Comparison of ENCODE assay signal across 17 cellular contexts in genomic region chr11:889261-889660, GRCh38.
"Had no signal": no experiment of that assay in that cellular context is flagged by ENCODE, and none has a peak within 500 bp of the region (broad histone marks: within the 10 kb centered on the region; RNA-seq: fewer than 3 reads in every experiment).

No MANE protein-coding gene starts in this region.

- H3K27ac Mint-ChIP-seq: activated CD4-positive, alpha-beta T cell treated with anti-CD3 and anti-CD28 coated beads, Interleukin-2, amount 10 ng/mL, durations not matched to agents 7 days and 5 days; stimulated activated naive CD8-positive, alpha-beta T cell treated with anti-CD3 and anti-CD28 coated beads, Interleukin-15, Interleukin-2, amounts not matched to agents 100 ng/mL and 50 ng/mL, for 24 hours had no signal

- H3K4me1 ChIP-seq: adrenal gland, heart right ventricle, lower lobe of right lung had no signal

- DNase-seq: activated CD4-positive, alpha-beta T cell treated with anti-CD3 and anti-CD28 coated beads, Interleukin-2, amount 10 ng/mL, durations not matched to agents 7 days and 5 days; activated CD8-positive, alpha-beta memory T cell treated with anti-CD3 and anti-CD28 coated beads for 24 hours; activated naive CD4-positive, alpha-beta T cell treated with Interleukin-2 at 50 U/mL for 16 hours; adrenal gland; erythroblast; gastrocnemius medialis; heart right ventricle; left colon; lower lobe of right lung; naive B cell; stimulated activated CD4-positive, alpha-beta T cell treated with anti-CD3 and anti-CD28 coated beads, Interleukin-4, amount 100 ng/mL, for 4 hours; stimulated activated CD8-positive, alpha-beta memory T cell treated with anti-CD3 and anti-CD28 coated beads, Interleukin-4, amount 100 ng/mL, for 48 hours had no signal

- H3K36me3 ChIP-seq: adrenal gland, cardiac muscle cell, gastrocnemius medialis had no signal

- H3K27me3 Mint-ChIP-seq: activated CD4-positive, alpha-beta T cell treated with anti-CD3 and anti-CD28 coated beads, Interleukin-2, amount 10 ng/mL, durations not matched to agents 7 days and 5 days; naive B cell; stimulated activated naive CD8-positive, alpha-beta T cell treated with anti-CD3 and anti-CD28 coated beads, Interleukin-15, Interleukin-2, amounts not matched to agents 100 ng/mL and 50 ng/mL, for 24 hours had no signal

- H3K9me3 ChIP-seq: adrenal gland, gastrocnemius medialis, heart right ventricle, lower lobe of right lung, thoracic aorta had no signal

- H3K9me3 Mint-ChIP-seq: activated CD4-positive, alpha-beta T cell treated with anti-CD3 and anti-CD28 coated beads, Interleukin-2, amount 10 ng/mL, durations not matched to agents 7 days and 5 days; naive B cell; stimulated activated naive CD8-positive, alpha-beta T cell treated with anti-CD3 and anti-CD28 coated beads, Interleukin-15, Interleukin-2, amounts not matched to agents 100 ng/mL and 50 ng/mL, for 24 hours had no signal

- H3K27me3 ChIP-seq: adrenal gland, cardiac muscle cell, gastrocnemius medialis, heart right ventricle had no signal

- H3K4me2 ChIP-seq: smooth muscle cell had no signal

- FAIRE-seq: TTC549 had no signal

- H3K4me1 Mint-ChIP-seq: activated CD4-positive, alpha-beta T cell treated with anti-CD3 and anti-CD28 coated beads, Interleukin-2, amount 10 ng/mL, durations not matched to agents 7 days and 5 days had no signal

- H3K27ac ChIP-seq: adrenal gland, cardiac muscle cell, gastrocnemius medialis, heart right ventricle, lower lobe of right lung, thoracic aorta had no signal

- H3K4me3 Mint-ChIP-seq: activated CD4-positive, alpha-beta T cell treated with anti-CD3 and anti-CD28 coated beads, Interleukin-2, amount 10 ng/mL, durations not matched to agents 7 days and 5 days; naive B cell; stimulated activated naive CD8-positive, alpha-beta T cell treated with anti-CD3 and anti-CD28 coated beads, Interleukin-15, Interleukin-2, amounts not matched to agents 100 ng/mL and 50 ng/mL, for 24 hours had no signal

- H3K4me3 ChIP-seq: adrenal gland, cardiac muscle cell, gastrocnemius medialis, heart right ventricle, lower lobe of right lung, smooth muscle cell, thoracic aorta had no signal
